8 cellular contexts compared by ENCODE assay signal in genomic region chr17:57954421-57955182, GRCh38. TPM values are rescaled to one million over a fixed set of nuclear protein-coding genes. Genes with fewer than 3 reads are reported as not detected.
DNase-seq lines count a peak whose midpoint lies in the region; ATAC-seq and TF ChIP-seq lines count a peak whose summit lies in the region.

No MANE protein-coding gene starts in this region.

- peak; percentile 8 for ATAC-seq in activated CD8-positive, alpha-beta T cell treated with anti-CD3 and anti-CD28 coated beads for 36 hours
- no peak for ATAC-seq in HG02571 (IDR thresholded peaks at IDR 0.05; ENCODE audit: unreplicated experiment)

- H3K4me3 ChIP-seq in LNCaP clone FGC (ENCODE audit: low read depth, low read length): peak overlapping the region; percentile 55

- intact Hi-C loops in activated CD8-positive, alpha-beta T cell treated with anti-CD3 and anti-CD28 coated beads for 36 hours (cut with micrococcal nuclease): loop anchor here (5.0 kb wide), 1 partner anchor 33 kb away; the partner anchor contains the start of gene VEZF1

- POLR2A ChIA-PET in activated CD8-positive, alpha-beta T cell treated with anti-CD3 and anti-CD28 coated beads for 36 hours (lab: Charles Lee): interaction anchor here (1.0 to 1.6 kb wide), 7 partner anchors 8 to 130 kb away, joined by 3 to 6 read pairs (median 3); no protein-coding TSS in a partner anchor

- H3K27ac Mint-ChIP-seq in activated CD8-positive, alpha-beta T cell treated with anti-CD3 and anti-CD28 coated beads for 36 hours: no peak overlapping the region
- H3K27ac Mint-ChIP-seq in neural crest cell (ENCODE audit: unreplicated experiment): peak overlapping the region; percentile 93

- no peaks in the 10 kb centered on the region for H3K36me3 Mint-ChIP-seq in activated CD8-positive, alpha-beta T cell treated with anti-CD3 and anti-CD28 coated beads for 36 hours (ENCODE audit: low read depth)
- H3K36me3 Mint-ChIP-seq in neural crest cell (ENCODE audit: low read depth): peaks cover 6% of the 10 kb centered on the region

- CTCF ChIA-PET in activated CD8-positive, alpha-beta T cell treated with anti-CD3 and anti-CD28 coated beads for 36 hours (lab: Charles Lee): interaction anchor here (0.7 to 5.4 kb wide), 9 partner anchors 10 to 62 kb away, joined by 3 to 26 read pairs (median 4); no protein-coding TSS in a partner anchor

- peaks cover 32% of the 10 kb centered on the region for H3K27me3 Mint-ChIP-seq in activated CD8-positive, alpha-beta T cell treated with anti-CD3 and anti-CD28 coated beads for 36 hours
- no peaks in the 10 kb centered on the region for H3K27me3 Mint-ChIP-seq in neural crest cell (ENCODE audit: low read depth)

- TF ChIP-seq CTCF in LNCaP clone FGC (IDR thresholded peaks at IDR 0.05; ENCODE audit: control insufficient read depth, extremely low read depth, insufficient read depth) (no peak), neural crest cell (conservative IDR thresholded peaks at IDR 0.05) (no peak)
- no peak for TF ChIP-seq CTCF in activated CD8-positive, alpha-beta T cell treated with anti-CD3 and anti-CD28 coated beads for 36 hours (IDR thresholded peaks at IDR 0.05)

- H3K4me3 Mint-ChIP-seq in activated CD8-positive, alpha-beta T cell treated with anti-CD3 and anti-CD28 coated beads for 36 hours: peak overlapping the region; percentile 40
- H3K4me3 Mint-ChIP-seq in neural crest cell: peak overlapping the region; percentile 90

- peaks cover 27% of the 10 kb centered on the region for H3K4me1 Mint-ChIP-seq in activated CD8-positive, alpha-beta T cell treated with anti-CD3 and anti-CD28 coated beads for 36 hours (ENCODE audit: low read depth)
- peaks cover 65% of the 10 kb centered on the region for H3K4me1 Mint-ChIP-seq in neural crest cell

- in situ Hi-C loops in G401 (cut with HindIII; ENCODE audit: low sequenced_read_pairs): no loop called here

- DNase-seq in G401 (ENCODE audit: low spot score): peak; percentile 56
- DNase-seq in LNCaP clone FGC (ENCODE audit: low read depth): no peak
- no peak for DNase-seq in activated CD8-positive, alpha-beta T cell treated with anti-CD3 and anti-CD28 coated beads for 36 hours
- DNase-seq in globus pallidus (ENCODE audit: low spot score): peak; percentile 74
- peak; percentile 62 for DNase-seq in neural crest cell (ENCODE audit: low read depth, low spot score)
- DNase-seq in NCI-H187 treated with DMSO at 0.1 percent for 48 hours (lab: John Stamatoyannopoulos, UW): no peak
- no peak for DNase-seq in GM19238 (ENCODE audit: insufficient read length, low spot score)

- H3K9me3 Mint-ChIP-seq in activated CD8-positive, alpha-beta T cell treated with anti-CD3 and anti-CD28 coated beads for 36 hours: no peaks in the 10 kb centered on the region
- no peaks in the 10 kb centered on the region for H3K9me3 Mint-ChIP-seq in neural crest cell

RNA-seq across cellular contexts. Expression of gene CUEDC1, which starts 0.6 kb away (rescaled TPM):
- total RNA-seq in G401 (2014; rRNA removed; shearing (Covaris generic)): 26.7 and 42.3 TPM in 2 replicates
- under 1 TPM; 0.29 to 0.40 TPM for total RNA-seq in activated CD8-positive, alpha-beta T cell treated with anti-CD3 and anti-CD28 coated beads for 36 hours
- total RNA-seq in neural crest cell: 73.7 and 86.9 TPM in 2 replicates

RNA-seq across cellular contexts. Expression of gene VEZF1, which starts 33.5 kb away (rescaled TPM):
- 22.7 and 37.4 TPM in 2 replicates for total RNA-seq in G401 (2014; rRNA removed; shearing (Covaris generic))
- 10 to 100 TPM; 17.9 to 19.6 TPM for total RNA-seq in activated CD8-positive, alpha-beta T cell treated with anti-CD3 and anti-CD28 coated beads for 36 hours
- 139 and 142 TPM in 2 replicates for total RNA-seq in neural crest cell

RNA-seq across cellular contexts. Expression of gene SRSF1, which starts 52.4 kb away (rescaled TPM):
- 461 and 585 TPM in 2 replicates for total RNA-seq in G401 (2014; rRNA removed; shearing (Covaris generic))
- 100 to 1,000 TPM; 333 to 342 TPM for total RNA-seq in activated CD8-positive, alpha-beta T cell treated with anti-CD3 and anti-CD28 coated beads for 36 hours
- 548 and 554 TPM in 2 replicates for total RNA-seq in neural crest cell

Comparison
In these comparisons a context has a peak if more than half of its experiments do, and no peak if none do; other contexts are left out.
1. DNase-seq: peak in G401 (single experiment), globus pallidus (single experiment) and neural crest cell (single experiment); none in LNCaP clone FGC (single experiment), activated CD8-positive, alpha-beta T cell treated with anti-CD3 and anti-CD28 coated beads for 36 hours (single experiment), NCI-H187 treated with DMSO at 0.1 percent for 48 hours (single experiment) and GM19238 (single experiment).
2. RNA of gene CUEDC1, which starts 0.6 kb away (total RNA-seq): 73.7 to 86.9 TPM in neural crest cell and 26.7 to 42.3 TPM in G401; 0.29 to 0.40 TPM in activated CD8-positive, alpha-beta T cell treated with anti-CD3 and anti-CD28 coated beads for 36 hours; every median in the first group is over 10 times any median in the second.